In genomic region chr21:33360871-33361602, GRCh38 we compare ENCODE assay signal across 1 cellular context.
A peak's percentile ranks its signal among the peaks of the same experiment; 100 is the strongest.
TF ChIP-seq lines count a peak whose summit lies in the region.

No MANE protein-coding gene starts in this region.

TF ChIP-seq in HEK293, 187 proteins besides CTCF, POLR2A, EP300 and RAD21 (continued from another document and continues in another):
- 0 out of 2 replicates have a peak, but pooled peaks have one; percentile 19 for TF ChIP-seq WT1 (tag by site-specific recombination; IDR thresholded peaks at IDR 0.05)
- no peak for TF ChIP-seq ZBTB49 (tag by site-specific recombination; IDR thresholded peaks at IDR 0.05; ENCODE audit: low read depth)
- TF ChIP-seq ZNF670 (tag by site-specific recombination; IDR thresholded peaks at IDR 0.05; ENCODE audit: low read depth) = no peak
- no peak for TF ChIP-seq KLF7 (tag by site-specific recombination; IDR thresholded peaks at IDR 0.05; ENCODE audit: borderline replicate concordance)
- TF ChIP-seq ZNF18 (tag by site-specific recombination; IDR thresholded peaks at IDR 0.05) = peak; percentile 56; the same call in 1 of the 2 replicates
- TF ChIP-seq ZNF335 (tag by site-specific recombination; conservative IDR thresholded peaks at IDR 0.05) = no peak; the same call in 1 of the 2 replicates
- no peak for TF ChIP-seq ZNF341 (tag by site-specific recombination; IDR thresholded peaks at IDR 0.05; ENCODE audit: low read depth)
- TF ChIP-seq ZNF394 (tag by site-specific recombination; IDR thresholded peaks at IDR 0.05; ENCODE audit: borderline replicate concordance) = peak; percentile 59; the same call in 1 of the 2 replicates
- TF ChIP-seq ZNF580 (tag by site-specific recombination; IDR thresholded peaks at IDR 0.05) = no peak
- TF ChIP-seq ZEB2 (tag by site-specific recombination; IDR thresholded peaks at IDR 0.05) = peak; percentile 69
- no peak for TF ChIP-seq ZNF416 (tag by site-specific recombination; IDR thresholded peaks at IDR 0.05)
- 0 out of 2 replicates have a peak, but pooled peaks have one; percentile 57 for TF ChIP-seq ZFP3 (tag by site-specific recombination; IDR thresholded peaks at IDR 0.05; ENCODE audit: low read depth)
- TF ChIP-seq, protein P1, sequence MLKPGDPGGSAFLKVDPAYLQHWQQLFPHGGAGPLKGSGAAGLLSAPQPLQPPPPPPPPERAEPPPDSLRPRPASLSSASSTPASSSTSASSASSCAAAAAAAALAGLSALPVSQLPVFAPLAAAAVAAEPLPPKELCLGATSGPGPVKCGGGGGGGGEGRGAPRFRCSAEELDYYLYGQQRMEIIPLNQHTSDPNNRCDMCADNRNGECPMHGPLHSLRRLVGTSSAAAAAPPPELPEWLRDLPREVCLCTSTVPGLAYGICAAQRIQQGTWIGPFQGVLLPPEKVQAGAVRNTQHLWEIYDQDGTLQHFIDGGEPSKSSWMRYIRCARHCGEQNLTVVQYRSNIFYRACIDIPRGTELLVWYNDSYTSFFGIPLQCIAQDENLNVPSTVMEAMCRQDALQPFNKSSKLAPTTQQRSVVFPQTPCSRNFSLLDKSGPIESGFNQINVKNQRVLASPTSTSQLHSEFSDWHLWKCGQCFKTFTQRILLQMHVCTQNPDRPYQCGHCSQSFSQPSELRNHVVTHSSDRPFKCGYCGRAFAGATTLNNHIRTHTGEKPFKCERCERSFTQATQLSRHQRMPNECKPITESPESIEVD (tag by site-specific recombination; IDR thresholded peaks at IDR 0.05) = no peak
- peak; percentile 53 for TF ChIP-seq ZNF654 (tag by site-specific recombination; IDR thresholded peaks at IDR 0.05; ENCODE audit: low read depth)
- TF ChIP-seq, protein P2, sequence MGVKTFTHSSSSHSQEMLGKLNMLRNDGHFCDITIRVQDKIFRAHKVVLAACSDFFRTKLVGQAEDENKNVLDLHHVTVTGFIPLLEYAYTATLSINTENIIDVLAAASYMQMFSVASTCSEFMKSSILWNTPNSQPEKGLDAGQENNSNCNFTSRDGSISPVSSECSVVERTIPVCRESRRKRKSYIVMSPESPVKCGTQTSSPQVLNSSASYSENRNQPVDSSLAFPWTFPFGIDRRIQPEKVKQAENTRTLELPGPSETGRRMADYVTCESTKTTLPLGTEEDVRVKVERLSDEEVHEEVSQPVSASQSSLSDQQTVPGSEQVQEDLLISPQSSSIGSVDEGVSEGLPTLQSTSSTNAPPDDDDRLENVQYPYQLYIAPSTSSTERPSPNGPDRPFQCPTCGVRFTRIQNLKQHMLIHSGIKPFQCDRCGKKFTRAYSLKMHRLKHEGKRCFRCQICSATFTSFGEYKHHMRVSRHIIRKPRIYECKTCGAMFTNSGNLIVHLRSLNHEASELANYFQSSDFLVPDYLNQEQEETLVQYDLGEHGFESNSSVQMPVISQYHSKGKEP (tag by site-specific recombination; IDR thresholded peaks at IDR 0.05) = 0 out of 2 replicates have a peak, but pooled peaks have one; percentile 22
- TF ChIP-seq, protein P3, sequence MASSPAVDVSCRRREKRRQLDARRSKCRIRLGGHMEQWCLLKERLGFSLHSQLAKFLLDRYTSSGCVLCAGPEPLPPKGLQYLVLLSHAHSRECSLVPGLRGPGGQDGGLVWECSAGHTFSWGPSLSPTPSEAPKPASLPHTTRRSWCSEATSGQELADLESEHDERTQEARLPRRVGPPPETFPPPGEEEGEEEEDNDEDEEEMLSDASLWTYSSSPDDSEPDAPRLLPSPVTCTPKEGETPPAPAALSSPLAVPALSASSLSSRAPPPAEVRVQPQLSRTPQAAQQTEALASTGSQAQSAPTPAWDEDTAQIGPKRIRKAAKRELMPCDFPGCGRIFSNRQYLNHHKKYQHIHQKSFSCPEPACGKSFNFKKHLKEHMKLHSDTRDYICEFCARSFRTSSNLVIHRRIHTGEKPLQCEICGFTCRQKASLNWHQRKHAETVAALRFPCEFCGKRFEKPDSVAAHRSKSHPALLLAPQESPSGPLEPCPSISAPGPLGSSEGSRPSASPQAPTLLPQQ (tag by site-specific recombination; IDR thresholded peaks at IDR 0.05) = peak; percentile 55; the same call in 1 of the 2 replicates
- TF ChIP-seq, protein P4, sequence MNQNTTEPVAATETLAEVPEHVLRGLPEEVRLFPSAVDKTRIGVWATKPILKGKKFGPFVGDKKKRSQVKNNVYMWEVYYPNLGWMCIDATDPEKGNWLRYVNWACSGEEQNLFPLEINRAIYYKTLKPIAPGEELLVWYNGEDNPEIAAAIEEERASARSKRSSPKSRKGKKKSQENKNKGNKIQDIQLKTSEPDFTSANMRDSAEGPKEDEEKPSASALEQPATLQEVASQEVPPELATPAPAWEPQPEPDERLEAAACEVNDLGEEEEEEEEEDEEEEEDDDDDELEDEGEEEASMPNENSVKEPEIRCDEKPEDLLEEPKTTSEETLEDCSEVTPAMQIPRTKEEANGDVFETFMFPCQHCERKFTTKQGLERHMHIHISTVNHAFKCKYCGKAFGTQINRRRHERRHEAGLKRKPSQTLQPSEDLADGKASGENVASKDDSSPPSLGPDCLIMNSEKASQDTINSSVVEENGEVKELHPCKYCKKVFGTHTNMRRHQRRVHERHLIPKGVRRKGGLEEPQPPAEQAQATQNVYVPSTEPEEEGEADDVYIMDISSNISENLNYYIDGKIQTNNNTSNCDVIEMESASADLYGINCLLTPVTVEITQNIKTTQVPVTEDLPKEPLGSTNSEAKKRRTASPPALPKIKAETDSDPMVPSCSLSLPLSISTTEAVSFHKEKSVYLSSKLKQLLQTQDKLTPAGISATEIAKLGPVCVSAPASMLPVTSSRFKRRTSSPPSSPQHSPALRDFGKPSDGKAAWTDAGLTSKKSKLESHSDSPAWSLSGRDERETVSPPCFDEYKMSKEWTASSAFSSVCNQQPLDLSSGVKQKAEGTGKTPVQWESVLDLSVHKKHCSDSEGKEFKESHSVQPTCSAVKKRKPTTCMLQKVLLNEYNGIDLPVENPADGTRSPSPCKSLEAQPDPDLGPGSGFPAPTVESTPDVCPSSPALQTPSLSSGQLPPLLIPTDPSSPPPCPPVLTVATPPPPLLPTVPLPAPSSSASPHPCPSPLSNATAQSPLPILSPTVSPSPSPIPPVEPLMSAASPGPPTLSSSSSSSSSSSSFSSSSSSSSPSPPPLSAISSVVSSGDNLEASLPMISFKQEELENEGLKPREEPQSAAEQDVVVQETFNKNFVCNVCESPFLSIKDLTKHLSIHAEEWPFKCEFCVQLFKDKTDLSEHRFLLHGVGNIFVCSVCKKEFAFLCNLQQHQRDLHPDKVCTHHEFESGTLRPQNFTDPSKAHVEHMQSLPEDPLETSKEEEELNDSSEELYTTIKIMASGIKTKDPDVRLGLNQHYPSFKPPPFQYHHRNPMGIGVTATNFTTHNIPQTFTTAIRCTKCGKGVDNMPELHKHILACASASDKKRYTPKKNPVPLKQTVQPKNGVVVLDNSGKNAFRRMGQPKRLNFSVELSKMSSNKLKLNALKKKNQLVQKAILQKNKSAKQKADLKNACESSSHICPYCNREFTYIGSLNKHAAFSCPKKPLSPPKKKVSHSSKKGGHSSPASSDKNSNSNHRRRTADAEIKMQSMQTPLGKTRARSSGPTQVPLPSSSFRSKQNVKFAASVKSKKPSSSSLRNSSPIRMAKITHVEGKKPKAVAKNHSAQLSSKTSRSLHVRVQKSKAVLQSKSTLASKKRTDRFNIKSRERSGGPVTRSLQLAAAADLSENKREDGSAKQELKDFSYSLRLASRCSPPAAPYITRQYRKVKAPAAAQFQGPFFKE (tag by site-specific recombination; IDR thresholded peaks at IDR 0.05; ENCODE audit: borderline replicate concordance) = no peak
- TF ChIP-seq ZNF350 (tag by site-specific recombination; IDR thresholded peaks at IDR 0.05) = no peak
- no peak for TF ChIP-seq ZNF280D (tag by site-specific recombination; IDR thresholded peaks at IDR 0.05)
- TF ChIP-seq TSHZ1 (tag by site-specific recombination; IDR thresholded peaks at IDR 0.05; ENCODE audit: borderline replicate concordance) = no peak
- TF ChIP-seq, protein P5, sequence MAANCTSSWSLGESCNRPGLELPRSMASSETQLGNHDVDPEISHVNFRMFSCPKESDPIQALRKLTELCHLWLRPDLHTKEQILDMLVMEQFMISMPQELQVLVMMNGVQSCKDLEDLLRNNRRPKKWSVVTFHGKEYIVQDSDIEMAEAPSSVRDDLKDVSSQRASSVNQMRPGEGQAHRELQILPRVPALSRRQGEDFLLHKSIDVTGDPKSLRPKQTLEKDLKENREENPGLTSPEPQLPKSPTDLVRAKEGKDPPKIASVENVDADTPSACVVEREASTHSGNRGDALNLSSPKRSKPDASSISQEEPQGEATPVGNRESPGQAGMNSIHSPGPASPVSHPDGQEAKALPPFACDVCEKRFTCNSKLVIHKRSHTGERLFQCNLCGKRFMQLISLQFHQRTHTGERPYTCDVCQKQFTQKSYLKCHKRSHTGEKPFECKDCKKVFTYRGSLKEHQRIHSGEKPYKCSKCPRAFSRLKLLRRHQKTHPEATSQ (tag by site-specific recombination; IDR thresholded peaks at IDR 0.05) = no peak
- TF ChIP-seq ZNF660 (tag by site-specific recombination; IDR thresholded peaks at IDR 0.05) = peak; percentile 93
- TF ChIP-seq KLF1 (tag by site-specific recombination; IDR thresholded peaks at IDR 0.05) = no peak
- no peak for TF ChIP-seq KLF9 (tag by site-specific recombination; IDR thresholded peaks at IDR 0.05; ENCODE audit: low read depth)
- TF ChIP-seq ZNF138 (tag by site-specific recombination; IDR thresholded peaks at IDR 0.05; ENCODE audit: borderline replicate concordance) = no peak
- peak; percentile 71 for TF ChIP-seq ZNF366 (tag by site-specific recombination; conservative IDR thresholded peaks at IDR 0.05)
